Comparison of ENCODE assay signal across 1 cellular context in genomic region chr18:39053569-39053968, GRCh38.
TF ChIP-seq lines count a peak whose summit lies in the region.

No MANE protein-coding gene starts in this region.

TF ChIP-seq in SK-N-SH, 30 proteins besides CTCF, POLR2A, EP300 and RAD21 (continued from another document):
- TF ChIP-seq ZBTB33 (IDR thresholded peaks at IDR 0.05; ENCODE audit: borderline replicate concordance, low read depth) (no peak), PBX3 (IDR thresholded peaks at IDR 0.05) (no peak)
TF ChIP-seq in SK-N-SH: peak in this region for 0.
